ENCODE assay signal across 24 cellular contexts in the genomic region with DNA sequence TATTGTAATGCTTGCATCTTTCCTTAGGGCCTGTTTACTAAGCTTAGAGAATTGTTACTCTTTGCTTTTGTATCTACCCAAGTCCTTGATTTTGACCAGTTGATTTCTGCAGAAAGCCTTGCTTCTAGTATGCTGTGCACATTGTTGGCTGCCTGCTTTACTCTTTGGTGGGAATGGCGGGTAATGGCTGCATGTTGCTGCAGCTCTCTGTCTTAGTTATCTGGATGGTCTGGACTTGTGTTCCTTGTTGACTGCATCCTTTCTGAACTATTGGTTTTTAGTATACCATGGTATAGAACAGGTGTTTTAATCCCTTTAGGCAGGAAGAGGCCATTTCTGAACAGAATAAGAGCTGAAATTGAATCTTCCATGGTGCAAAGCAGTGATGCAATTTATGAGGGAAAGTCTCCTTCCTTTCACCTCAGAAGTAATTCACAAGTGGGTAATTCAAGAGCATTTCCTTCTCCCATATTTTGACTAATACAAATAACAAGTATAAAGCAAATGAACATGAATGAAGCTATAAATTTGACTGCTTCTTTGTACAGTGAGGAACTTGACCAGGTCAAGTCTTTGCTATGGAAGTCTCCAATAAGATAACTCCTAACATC.
"Had no signal": no experiment of that assay in that cellular context is flagged by ENCODE, and none has a peak within 500 bp of the region (broad histone marks: within the 10 kb centered on the region; RNA-seq: fewer than 3 reads in every experiment).

No MANE protein-coding gene starts in this region.

- H3K36me3 Mint-ChIP-seq: activated CD4-positive, alpha-beta memory T cell treated with anti-CD3 and anti-CD28 coated beads for 36 hours had no signal

- H3K4me3 Mint-ChIP-seq: activated CD4-positive, alpha-beta memory T cell treated with anti-CD3 and anti-CD28 coated beads for 36 hours; activated CD4-positive, alpha-beta T cell treated with anti-CD3 and anti-CD28 coated beads, Interleukin-2, amount 10 ng/mL, durations not matched to agents 7 days and 5 days; activated naive CD8-positive, alpha-beta T cell treated with anti-CD3 and anti-CD28 coated beads, Interleukin-2, amount 50 U/mL, for 24 hours; activated T-cell treated with anti-CD3 and anti-CD28 coated beads, Interleukin-2, amount 50 U/mL, for 4 hours; brain; T-helper 17 cell had no signal

- H3K27ac ChIP-seq: ascending aorta, cardiac muscle cell had no signal

- DNase-seq: activated CD4-positive, alpha-beta memory T cell treated with anti-CD3 and anti-CD28 coated beads for 36 hours; activated CD4-positive, alpha-beta T cell treated with anti-CD3 and anti-CD28 coated beads, Interleukin-2, amount 10 ng/mL, durations not matched to agents 7 days and 5 days; activated CD4-positive, CD25-positive, alpha-beta regulatory T cell; activated CD8-positive, alpha-beta memory T cell treated with anti-CD3 and anti-CD28 coated beads for 24 hours; activated effector memory CD4-positive, alpha-beta T cell treated with anti-CD3 and anti-CD28 coated beads, Interleukin-2, amount 50 U/mL, for 16 hours; activated naive CD4-positive, alpha-beta T cell treated with Interleukin-2 at 50 U/mL for 16 hours; activated naive CD8-positive, alpha-beta T cell treated with anti-CD3 and anti-CD28 coated beads, Interleukin-2, amount 50 U/mL, for 24 hours; activated T-cell treated with anti-CD3 and anti-CD28 coated beads, Interleukin-2, amount 50 U/mL, for 4 hours; amniotic stem cell; Kasumi-1; KBM-7; NCI-H1048; NCI-H146; NCI-H187 treated with DMSO at 0.1 percent for 48 hours; NCI-H2081 treated with DMSO at 0.1 percent for 48 hours; NCI-H510A treated with DMSO at 0.1 percent for 48 hours; NCI-H69; SHP77; T-helper 17 cell; T-helper 9 cell had no signal

- H3K4me3 ChIP-seq: ascending aorta, cardiac muscle cell had no signal

- H3K27me3 Mint-ChIP-seq: activated CD4-positive, alpha-beta T cell treated with anti-CD3 and anti-CD28 coated beads, Interleukin-2, amount 10 ng/mL, durations not matched to agents 7 days and 5 days; activated naive CD8-positive, alpha-beta T cell treated with anti-CD3 and anti-CD28 coated beads, Interleukin-2, amount 50 U/mL, for 24 hours; brain had no signal

- ATAC-seq: activated naive CD4-positive, alpha-beta T cell treated with anti-CD3 and anti-CD28 coated beads, Interleukin-2, amount 50 U/mL, for 72 hours; activated naive CD8-positive, alpha-beta T cell treated with anti-CD3 and anti-CD28 coated beads, Interleukin-2, amount 50 U/mL, for 24 hours; activated T-cell treated with anti-CD3 and anti-CD28 coated beads, Interleukin-2, amount 50 U/mL, for 4 hours; T-helper 17 cell had no signal

- H3K9me3 Mint-ChIP-seq: activated CD4-positive, alpha-beta T cell treated with anti-CD3 and anti-CD28 coated beads, Interleukin-2, amount 10 ng/mL, durations not matched to agents 7 days and 5 days; activated naive CD8-positive, alpha-beta T cell treated with anti-CD3 and anti-CD28 coated beads, Interleukin-2, amount 50 U/mL, for 24 hours; activated T-cell treated with anti-CD3 and anti-CD28 coated beads, Interleukin-2, amount 50 U/mL, for 4 hours had no signal

- H3K4me1 Mint-ChIP-seq: activated CD4-positive, alpha-beta T cell treated with anti-CD3 and anti-CD28 coated beads, Interleukin-2, amount 10 ng/mL, durations not matched to agents 7 days and 5 days; activated naive CD8-positive, alpha-beta T cell treated with anti-CD3 and anti-CD28 coated beads, Interleukin-2, amount 50 U/mL, for 24 hours; T-helper 17 cell had no signal

- H3K36me3 ChIP-seq: ascending aorta, cardiac muscle cell had no signal

- H3K27me3 ChIP-seq: ascending aorta, cardiac muscle cell had no signal

- H3K27ac Mint-ChIP-seq: activated CD4-positive, alpha-beta memory T cell treated with anti-CD3 and anti-CD28 coated beads for 36 hours; activated CD4-positive, alpha-beta T cell treated with anti-CD3 and anti-CD28 coated beads, Interleukin-2, amount 10 ng/mL, durations not matched to agents 7 days and 5 days; activated naive CD4-positive, alpha-beta T cell treated with anti-CD3 and anti-CD28 coated beads, Interleukin-2, amount 50 U/mL, for 72 hours; activated naive CD8-positive, alpha-beta T cell treated with anti-CD3 and anti-CD28 coated beads, Interleukin-2, amount 50 U/mL, for 24 hours; T-helper 17 cell had no signal

- H3K4me1 ChIP-seq: ascending aorta had no signal
